1 cellular context compared by ENCODE assay signal in the genomic region with DNA sequence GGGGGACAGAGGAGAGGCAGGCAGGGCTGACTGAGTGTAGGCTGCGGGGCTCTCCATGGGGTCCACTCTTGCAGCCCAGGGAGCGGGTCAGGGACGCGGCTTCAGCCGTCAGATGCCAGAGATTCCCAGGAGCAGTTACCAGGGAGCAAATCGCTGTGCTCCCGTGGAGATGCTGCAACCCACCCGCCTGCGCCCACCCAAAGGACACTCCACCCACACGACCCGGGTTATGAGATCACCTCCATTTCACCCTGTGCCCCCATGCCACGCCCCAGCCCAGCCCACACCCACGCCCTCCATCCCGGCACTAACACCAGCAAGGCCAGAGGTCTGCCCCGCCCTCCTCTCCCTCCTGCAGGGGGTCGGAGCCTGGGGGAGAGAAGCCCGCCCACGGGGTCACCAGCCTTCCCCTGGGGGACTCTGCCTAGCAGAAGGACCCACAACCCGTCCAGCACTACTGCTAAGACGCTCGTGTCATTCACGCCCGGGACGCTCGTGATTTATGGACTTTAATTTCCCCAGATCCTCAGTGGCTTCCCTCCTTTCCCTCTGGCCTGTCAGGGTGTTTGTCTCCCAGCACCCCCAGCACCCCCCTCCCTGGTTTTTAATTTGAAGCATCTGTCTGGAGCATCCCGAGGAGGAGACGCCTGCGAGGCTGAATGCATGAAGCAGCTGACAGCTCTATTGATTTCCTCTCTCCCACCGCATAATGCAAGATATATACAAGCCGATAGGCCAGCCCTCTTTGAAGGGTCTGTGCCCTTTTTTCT.
TF ChIP-seq lines count a peak whose summit lies in the region.

No MANE protein-coding gene starts in this region.

TF ChIP-seq in K562, 482 proteins besides CTCF, POLR2A, EP300 and RAD21:
- TF ChIP-seq, protein P1, sequence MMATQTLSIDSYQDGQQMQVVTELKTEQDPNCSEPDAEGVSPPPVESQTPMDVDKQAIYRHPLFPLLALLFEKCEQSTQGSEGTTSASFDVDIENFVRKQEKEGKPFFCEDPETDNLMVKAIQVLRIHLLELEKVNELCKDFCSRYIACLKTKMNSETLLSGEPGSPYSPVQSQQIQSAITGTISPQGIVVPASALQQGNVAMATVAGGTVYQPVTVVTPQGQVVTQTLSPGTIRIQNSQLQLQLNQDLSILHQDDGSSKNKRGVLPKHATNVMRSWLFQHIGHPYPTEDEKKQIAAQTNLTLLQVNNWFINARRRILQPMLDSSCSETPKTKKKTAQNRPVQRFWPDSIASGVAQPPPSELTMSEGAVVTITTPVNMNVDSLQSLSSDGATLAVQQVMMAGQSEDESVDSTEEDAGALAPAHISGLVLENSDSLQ (IDR thresholded peaks at IDR 0.05): 0 out of 2 replicates have a peak, but pooled peaks have one; percentile 16
- TF ChIP-seq CREM (IDR thresholded peaks at IDR 0.05; ENCODE audit: low read depth): no peak
- no peak for TF ChIP-seq RUNX1 (IDR thresholded peaks at IDR 0.05; ENCODE audit: low read depth)
